In the genomic region with DNA sequence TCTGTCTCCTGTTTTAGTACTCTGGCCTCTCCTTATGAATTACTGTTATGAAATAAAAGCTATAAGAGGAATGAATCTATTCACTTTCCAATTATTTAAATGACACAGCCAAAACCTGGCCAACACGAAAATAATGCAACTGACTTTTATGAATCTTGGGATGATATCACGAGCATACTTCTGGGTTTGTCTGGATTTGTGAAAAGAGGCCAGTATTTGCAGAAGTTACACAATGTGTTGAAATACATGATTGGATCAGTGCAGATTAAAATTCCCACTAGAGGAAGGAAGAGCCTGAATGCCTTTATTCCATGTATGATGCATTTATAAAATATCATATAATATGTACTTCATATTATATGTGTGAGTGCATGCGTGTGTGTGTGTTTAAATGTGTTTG, we compare ENCODE assay signal across 28 cellular contexts.
"Had no signal": no experiment of that assay in that cellular context is flagged by ENCODE, and none has a peak within 500 bp of the region (broad histone marks: within the 10 kb centered on the region; RNA-seq: fewer than 3 reads in every experiment).

No MANE protein-coding gene starts in this region.

- H3K4me1 ChIP-seq: body of pancreas, colonic mucosa, esophagus squamous epithelium had no signal

- DNase-seq: activated CD4-positive, alpha-beta memory T cell treated with anti-CD3 and anti-CD28 coated beads for 36 hours; activated CD4-positive, alpha-beta T cell treated with anti-CD3 and anti-CD28 coated beads for 36 hours; activated CD4-positive, alpha-beta T cell treated with anti-CD3 and anti-CD28 coated beads, Interleukin-2, amount 10 ng/mL, durations not matched to agents 24 days and 14 days; activated CD4-positive, CD25-positive, alpha-beta regulatory T cell; activated CD4-positive, CD25-positive, alpha-beta regulatory T cell treated with anti-CD3 and anti-CD28 coated beads, Interleukin-2, amount 50 U/mL, for 72 hours; activated CD8-positive, alpha-beta memory T cell treated with anti-CD3 and anti-CD28 coated beads, Interleukin-2, amount 10 ng/mL, durations not matched to agents 7 days and 5 days; activated CD8-positive, alpha-beta memory T cell treated with anti-CD3 and anti-CD28 coated beads, Interleukin-2, amount 50 U/mL, for 4 hours; activated CD8-positive, alpha-beta T cell treated with anti-CD3 and anti-CD28 coated beads, Interleukin-2, amount 10 ng/mL, durations not matched to agents 7 days and 5 days; activated effector memory CD4-positive, alpha-beta T cell treated with anti-CD3 and anti-CD28 coated beads, Interleukin-2, amount 50 U/mL, for 16 hours; activated naive CD4-positive, alpha-beta T cell treated with anti-CD3 and anti-CD28 coated beads for 36 hours; activated naive CD8-positive, alpha-beta T cell treated with anti-CD3 and anti-CD28 coated beads for 36 hours; activated naive CD8-positive, alpha-beta T cell treated with anti-CD3 and anti-CD28 coated beads, Interleukin-2, amount 50 U/mL, for 24 hours; activated T-cell treated with anti-CD3 and anti-CD28 coated beads, Interleukin-2, amount 50 U/mL, for 1 hour; activated T-cell treated with anti-CD3 and anti-CD28 coated beads, Interleukin-2, amount 50 U/mL, for 48 hours; amniotic stem cell; aorta; body of pancreas; caudate nucleus; cerebellar nuclear complex; colonic mucosa; effector CD8-positive, alpha-beta T cell; esophagus squamous epithelium; foreskin fibroblast; head of caudate nucleus; T-helper 2 cell had no signal

- H3K27me3 ChIP-seq: body of pancreas, colonic mucosa, esophagus squamous epithelium had no signal

- H3K4me3 ChIP-seq: body of pancreas, colonic mucosa, esophagus squamous epithelium had no signal

- FAIRE-seq: endometrium, endothelial cell of umbilical vein had no signal

- H3K36me3 ChIP-seq: colonic mucosa, esophagus squamous epithelium had no signal

- H3K27ac ChIP-seq: body of pancreas, colonic mucosa, epithelial cell of prostate, esophagus squamous epithelium had no signal

- H3K9me3 ChIP-seq: body of pancreas, colonic mucosa, esophagus squamous epithelium had no signal
